Comparison of ENCODE assay signal across 11 cellular contexts in genomic region chr15:92053727-92054316, GRCh38.
A peak's percentile ranks its signal among the peaks of the same experiment; 100 is the strongest.
DNase-seq lines count a peak whose midpoint lies in the region; ATAC-seq and TF ChIP-seq lines count a peak whose summit lies in the region.
"Had no signal": no experiment of that assay in that cellular context is flagged by ENCODE, and none has a peak within 500 bp of the region (broad histone marks: within the 10 kb centered on the region; RNA-seq: fewer than 3 reads in every experiment).

No MANE protein-coding gene starts in this region.

- H3K4me3 ChIP-seq in AG09309 (ENCODE audit: control insufficient read depth, low read depth, low read length) (no peak overlapping the region), HEK293 (ENCODE audit: low read depth, low read length) (no peak overlapping the region), kidney epithelial cell (ENCODE audit: low read depth, low read length) (no peak overlapping the region)
- H3K4me3 ChIP-seq: BLaER1 treated with 17β-estradiol and CSF1 and Interleukin-3, amounts not matched to agents 10 nM and 100 nM had no signal

- ATAC-seq in WTC11 = peak; percentile 74

- POLR2A ChIA-PET in HEK293 (lab: Yijun Ruan, JAX) (no interaction called here), WTC11 (lab: Charles Lee) (no interaction called here)

- no peaks in the 10 kb centered on the region for H3K36me3 ChIP-seq in HEK293 (ENCODE audit: control insufficient read depth in 2 of 2, insufficient read depth in 1 of 2, low read length in 2 of 2)
- H3K36me3 ChIP-seq in kidney epithelial cell (ENCODE audit: control insufficient read depth, insufficient read depth, low read length) = no peaks in the 10 kb centered on the region
- H3K36me3 ChIP-seq: BLaER1 treated with 17β-estradiol and CSF1 and Interleukin-3, amounts not matched to agents 10 nM and 100 nM had no signal

- DNase-seq in AG09309 (ENCODE audit: low read depth) = no peak
- DNase-seq in WTC11 (ENCODE audit: low spot score) = peak; percentile 27
- DNase-seq in kidney epithelial cell (ENCODE audit: low read depth) = no peak
- DNase-seq in medulla oblongata (ENCODE audit: extremely low spot score) = no peak
- no peak for DNase-seq in activated T-helper 2 cell treated with anti-CD3 and anti-CD28 coated beads, Interferon-gamma antibody, Interleukin-2, Interleukin-4, amounts not matched to agents 10 μg/mL and 5 μg/mL and 100 μg/mL, durations not matched to agents 14 hours and 24 hours and 36 hours (ENCODE audit: low spot score)
- DNase-seq in iPS-NIHi11 (ENCODE audit: low spot score) = no peak
- DNase-seq in activated CD4-positive, alpha-beta T cell treated with anti-CD3 and anti-CD28 coated beads, Interleukin-2, amount 50 U/mL, for 4 hours = no peak
- DNase-seq: NCI-H2107, T1000 had no signal

- intact Hi-C loops in activated T-helper 2 cell treated with anti-CD3 and anti-CD28 coated beads, Interferon-gamma antibody, Interleukin-2, Interleukin-4, amounts not matched to agents 10 μg/mL and 5 μg/mL and 100 μg/mL, durations not matched to agents 14 hours and 24 hours and 36 hours (cut with micrococcal nuclease) = no loop called here

- H3K36me3 Mint-ChIP-seq in WTC11 = no peaks in the 10 kb centered on the region
- no peaks in the 10 kb centered on the region for H3K36me3 Mint-ChIP-seq in activated T-helper 2 cell treated with anti-CD3 and anti-CD28 coated beads, Interferon-gamma antibody, Interleukin-2, Interleukin-4, amounts not matched to agents 10 μg/mL and 5 μg/mL and 100 μg/mL, durations not matched to agents 14 hours and 24 hours and 36 hours (ENCODE audit: low read depth)

- H3K27me3 ChIP-seq in kidney epithelial cell (ENCODE audit: control insufficient read depth, insufficient read depth, low read length) = no peaks in the 10 kb centered on the region
- H3K27me3 ChIP-seq: BLaER1 treated with 17β-estradiol and CSF1 and Interleukin-3, amounts not matched to agents 10 nM and 100 nM had no signal

- H3K27ac Mint-ChIP-seq in WTC11 = no peak overlapping the region
- no peak overlapping the region for H3K27ac Mint-ChIP-seq in activated T-helper 2 cell treated with anti-CD3 and anti-CD28 coated beads, Interferon-gamma antibody, Interleukin-2, Interleukin-4, amounts not matched to agents 10 μg/mL and 5 μg/mL and 100 μg/mL, durations not matched to agents 14 hours and 24 hours and 36 hours

- H3K27me3 Mint-ChIP-seq in WTC11 (ENCODE audit: low read depth) = no peaks in the 10 kb centered on the region
- H3K27me3 Mint-ChIP-seq in activated T-helper 2 cell treated with anti-CD3 and anti-CD28 coated beads, Interferon-gamma antibody, Interleukin-2, Interleukin-4, amounts not matched to agents 10 μg/mL and 5 μg/mL and 100 μg/mL, durations not matched to agents 14 hours and 24 hours and 36 hours (ENCODE audit: low read depth) = no peaks in the 10 kb centered on the region

- no peaks in the 10 kb centered on the region for H3K4me1 Mint-ChIP-seq in WTC11
- H3K4me1 Mint-ChIP-seq in activated T-helper 2 cell treated with anti-CD3 and anti-CD28 coated beads, Interferon-gamma antibody, Interleukin-2, Interleukin-4, amounts not matched to agents 10 μg/mL and 5 μg/mL and 100 μg/mL, durations not matched to agents 14 hours and 24 hours and 36 hours (ENCODE audit: low read depth) = peaks cover 2% of the 10 kb centered on the region

- no peak overlapping the region for H3K4me3 Mint-ChIP-seq in WTC11
- no peak overlapping the region for H3K4me3 Mint-ChIP-seq in activated T-helper 2 cell treated with anti-CD3 and anti-CD28 coated beads, Interferon-gamma antibody, Interleukin-2, Interleukin-4, amounts not matched to agents 10 μg/mL and 5 μg/mL and 100 μg/mL, durations not matched to agents 14 hours and 24 hours and 36 hours (ENCODE audit: low read depth)

- no peak overlapping the region for H3K27ac ChIP-seq in HEK293 (ENCODE audit: extremely low read depth, low read depth, low read length)
- H3K27ac ChIP-seq: BLaER1 treated with 17β-estradiol and CSF1 and Interleukin-3, amounts not matched to agents 10 nM and 100 nM had no signal

- TF ChIP-seq CTCF in AG09309 (IDR thresholded peaks at IDR 0.05; ENCODE audit: control insufficient read depth, insufficient read depth, low read depth, low read length, missing control alignments) (peak; percentile 40), HEK293 (tag by site-specific recombination; IDR thresholded peaks at IDR 0.05) (no peak), WTC11 (IDR thresholded peaks at IDR 0.05) (no peak), kidney epithelial cell (IDR thresholded peaks at IDR 0.05; ENCODE audit: insufficient read depth, low read length, poor library complexity, severe bottlenecking) (peak; percentile 38)

- no peaks in the 10 kb centered on the region for H3K4me1 ChIP-seq in HEK293 (ENCODE audit: control insufficient read depth, insufficient read depth, low read length)

- CTCF ChIA-PET in HEK293 (lab: Yijun Ruan, JAX) (interaction anchor here (0.5 to 1.4 kb wide), 4 partner anchors 13 to 919 kb away, joined by 3 to 5 read pairs (median 4); no protein-coding TSS in a partner anchor), WTC11 (lab: Charles Lee) (interaction anchor here (0.5 to 1.3 kb wide), 9 partner anchors 9 to 514 kb away, joined by 3 to 5 read pairs (median 3); no protein-coding TSS in a partner anchor)

- H3K9me3 ChIP-seq in HEK293 (ENCODE audit: control insufficient read depth, insufficient read depth, low read depth, low read length) = no peaks in the 10 kb centered on the region
- H3K9me3 ChIP-seq: BLaER1 treated with 17β-estradiol and CSF1 and Interleukin-3, amounts not matched to agents 10 nM and 100 nM had no signal

- peaks cover 9% of the 10 kb centered on the region for H3K9me3 Mint-ChIP-seq in WTC11
- no peaks in the 10 kb centered on the region for H3K9me3 Mint-ChIP-seq in activated T-helper 2 cell treated with anti-CD3 and anti-CD28 coated beads, Interferon-gamma antibody, Interleukin-2, Interleukin-4, amounts not matched to agents 10 μg/mL and 5 μg/mL and 100 μg/mL, durations not matched to agents 14 hours and 24 hours and 36 hours

TF ChIP-seq in HEK293, 187 proteins besides CTCF, POLR2A, EP300 and RAD21:
- TF ChIP-seq ZFHX2 (tag by site-specific recombination; conservative IDR thresholded peaks at IDR 0.05) = 0 out of 2 replicates have a peak, but pooled peaks have one; percentile 21
- TF ChIP-seq ZNF169 (tag by site-specific recombination; IDR thresholded peaks at IDR 0.05) = no peak
TF ChIP-seq in HEK293: peak in this region for 1.

TF ChIP-seq in WTC11, 78 proteins besides CTCF, POLR2A, EP300 and RAD21:
- TF ChIP-seq MYBL2 (CRISPR knock-in tag; IDR thresholded peaks at IDR 0.05) = no peak
- TF ChIP-seq TP53 (CRISPR knock-in tag; IDR thresholded peaks at IDR 0.05) = no peak
- no peak for TF ChIP-seq ZNF317 (CRISPR knock-in tag; IDR thresholded peaks at IDR 0.05; ENCODE audit: borderline replicate concordance, low read depth)
- TF ChIP-seq KAT7 (CRISPR knock-in tag; IDR thresholded peaks at IDR 0.05; ENCODE audit: borderline replicate concordance) = no peak
- no peak for TF ChIP-seq NFYB (CRISPR knock-in tag; conservative IDR thresholded peaks at IDR 0.05; ENCODE audit: low read depth)
- no peak for TF ChIP-seq JUN (CRISPR knock-in tag; IDR thresholded peaks at IDR 0.05)
- TF ChIP-seq ZNF263 (CRISPR knock-in tag; IDR thresholded peaks at IDR 0.05; ENCODE audit: low read depth) = no peak

Comparison
In these comparisons a context has a peak if more than half of its experiments do, and no peak if none do; other contexts are left out.
1. CTCF ChIP-seq: peak in AG09309 (single experiment) and kidney epithelial cell (single experiment); none in HEK293 (single experiment) and WTC11 (single experiment).